In genomic region chr2:152354909-152355308, GRCh38 we compare ENCODE assay signal across 13 cellular contexts. TPM values are rescaled to one million over a fixed set of nuclear protein-coding genes. Genes with fewer than 3 reads are reported as not detected.
DNase-seq lines count a peak whose midpoint lies in the region; TF ChIP-seq lines count a peak whose summit lies in the region.
"Had no signal": no experiment of that assay in that cellular context is flagged by ENCODE, and none has a peak within 500 bp of the region (broad histone marks: within the 10 kb centered on the region; RNA-seq: fewer than 3 reads in every experiment).

No MANE protein-coding gene starts in this region.

- no peaks in the 10 kb centered on the region for H4K20me1 ChIP-seq in Karpas-422 (ENCODE audit: insufficient read depth, low read depth, low read length)

- no peak for TF ChIP-seq POLR2A in suprapubic skin (IDR thresholded peaks at IDR 0.05)
- TF ChIP-seq POLR2A in Peyer's patch (IDR thresholded peaks at IDR 0.05), result no peak

- no peaks in the 10 kb centered on the region for H3K36me3 ChIP-seq in Karpas-422 (ENCODE audit: insufficient read depth, low read length)
- no peaks in the 10 kb centered on the region for H3K36me3 ChIP-seq in suprapubic skin
- no peaks in the 10 kb centered on the region for H3K36me3 ChIP-seq in Peyer's patch
- H3K36me3 ChIP-seq in SJCRH30, result no peaks in the 10 kb centered on the region

- DNase-seq in Karpas-422 (peak; percentile 25), iris pigment epithelial cell (ENCODE audit: low read depth) (peak; percentile 50), suprapubic skin (ENCODE audit: low spot score in 2 of 2) (no peak), Peyer's patch (no peak), GM13977 (ENCODE audit: low spot score) (no peak), SJCRH30 (no peak)
- DNase-seq: activated CD4-positive, alpha-beta T cell treated with anti-CD3 and anti-CD28 coated beads, Interleukin-2, amount 50 U/mL, for 1 hour; left colon; NCI-H1930; NCI-H524 treated with DMSO at 0.1 percent for 48 hours; stimulated activated naive CD8-positive, alpha-beta T cell treated with anti-CD3 and anti-CD28 coated beads, Interleukin-15, amount 100 ng/mL, for 72 hours had no signal

- no peak overlapping the region for H2AFZ ChIP-seq in Karpas-422 (ENCODE audit: low read length)
- H2AFZ ChIP-seq: parathyroid adenoma had no signal

- no peak overlapping the region for H3K27ac ChIP-seq in Karpas-422 (ENCODE audit: low read length)
- peak overlapping the region; percentile 70 for H3K27ac ChIP-seq in angular gyrus (ENCODE audit: low read depth, low read length)
- H3K27ac ChIP-seq in suprapubic skin, result peak overlapping the region; percentile 29
- H3K27ac ChIP-seq in Peyer's patch, result no peak overlapping the region
- no peak overlapping the region for H3K27ac ChIP-seq in SJCRH30
- H3K27ac ChIP-seq: parathyroid adenoma had no signal

- no peak overlapping the region for H3K4me2 ChIP-seq in Karpas-422 (ENCODE audit: low read depth, low read length, poor library complexity, severe bottlenecking)

- H3K9me3 ChIP-seq in Karpas-422 (ENCODE audit: low read length), result no peaks in the 10 kb centered on the region
- no peaks in the 10 kb centered on the region for H3K9me3 ChIP-seq in suprapubic skin
- no peaks in the 10 kb centered on the region for H3K9me3 ChIP-seq in Peyer's patch
- H3K9me3 ChIP-seq in SJCRH30 (replicated peaks), result no peaks in the 10 kb centered on the region

- in situ Hi-C loops in GM13977 (cut with MboI; ENCODE audit: low pct_unique_long_range_greater_than_20kb, low sequenced_read_pairs, unreplicated experiment), result no loop called here

- 11% methylated on average over 3 of the region's 3 CpGs for WGBS in suprapubic skin

- H3K4me1 ChIP-seq in Karpas-422 (ENCODE audit: low read length), result no peaks in the 10 kb centered on the region
- peaks cover 12% of the 10 kb centered on the region for H3K4me1 ChIP-seq in suprapubic skin
- H3K4me1 ChIP-seq in Peyer's patch, result no peaks in the 10 kb centered on the region
- H3K4me1 ChIP-seq in SJCRH30, result peaks cover 10% of the 10 kb centered on the region
- H3K4me1 ChIP-seq: parathyroid adenoma had no signal

- H3K27me3 ChIP-seq in Karpas-422 (ENCODE audit: low read length), result no peaks in the 10 kb centered on the region
- no peaks in the 10 kb centered on the region for H3K27me3 ChIP-seq in suprapubic skin
- no peaks in the 10 kb centered on the region for H3K27me3 ChIP-seq in Peyer's patch
- H3K27me3 ChIP-seq in SJCRH30, result no peaks in the 10 kb centered on the region

- TF ChIP-seq CTCF in suprapubic skin (IDR thresholded peaks at IDR 0.05) (no peak), Peyer's patch (IDR thresholded peaks at IDR 0.05) (no peak), GM13977 (IDR thresholded peaks at IDR 0.05; ENCODE audit: extremely low read depth, insufficient read depth, missing control alignments) (no peak)

- H3K9me2 ChIP-seq in Karpas-422 (replicated peaks; ENCODE audit: insufficient read depth, low read length), result no peaks in the 10 kb centered on the region

- no peaks in the 10 kb centered on the region for H3K79me2 ChIP-seq in Karpas-422 (ENCODE audit: low read length)

- H3K4me3 ChIP-seq in Karpas-422 (ENCODE audit: low read length), result no peak overlapping the region
- no peak overlapping the region for H3K4me3 ChIP-seq in suprapubic skin
- H3K4me3 ChIP-seq in Peyer's patch, result no peak overlapping the region
- H3K4me3 ChIP-seq in SJCRH30, result no peak overlapping the region

- H3K9ac ChIP-seq in Karpas-422 (ENCODE audit: low read length), result no peak overlapping the region
- H3K9ac ChIP-seq: parathyroid adenoma had no signal

- TF ChIP-seq EP300 in suprapubic skin (IDR thresholded peaks at IDR 0.05), result no peak

RNA-seq across cellular contexts. Expression of gene FMNL2, which starts 19.9 kb away (rescaled TPM):
- total RNA-seq in Karpas-422 (2014; rRNA removed; shearing (Covaris generic); ENCODE audit: low replicate concordance), result 2.8 and 3.2 TPM in 2 replicates
- 10 to 100 TPM; 15.4 to 18.1 (median 16.0) TPM for total RNA-seq in suprapubic skin
- total RNA-seq in Peyer's patch, result 10 to 100 TPM in 3 of 4 donors, 1 to 10 TPM in 1; 7.5 to 52.0 (median 17.1) TPM
- total RNA-seq in SJCRH30 (2014; rRNA removed; shearing (Covaris generic)), result 22.3 and 22.7 TPM in 2 replicates

Comparison
In these comparisons a context has a peak if more than half of its experiments do, and no peak if none do; other contexts are left out.
1. DNase-seq: peak in Karpas-422 (single experiment) and iris pigment epithelial cell (single experiment); none in suprapubic skin (0 of 2), Peyer's patch (0 of 3), GM13977 (single experiment) and SJCRH30 (0 of 2).
2. H3K27ac ChIP-seq: peak in angular gyrus (single experiment) and suprapubic skin (single experiment); none in Karpas-422 (single experiment), Peyer's patch (0 of 4) and SJCRH30 (single experiment).